In genomic region chr18:49747876-49748275, GRCh38 we compare ENCODE assay signal across 19 cellular contexts.
DNase-seq lines count a peak whose midpoint lies in the region; ATAC-seq, FAIRE-seq and TF ChIP-seq lines count a peak whose summit lies in the region.
"Had no signal": no experiment of that assay in that cellular context is flagged by ENCODE, and none has a peak within 500 bp of the region (broad histone marks: within the 10 kb centered on the region; RNA-seq: fewer than 3 reads in every experiment).

No MANE protein-coding gene starts in this region.

- H3K4me3 Mint-ChIP-seq in astrocyte (ENCODE audit: unreplicated experiment), result no peak overlapping the region
- H3K4me3 Mint-ChIP-seq: central memory CD8-positive, alpha-beta T cell had no signal

- no peak overlapping the region for H3K27ac ChIP-seq in Karpas-422 (ENCODE audit: low read length)
- H3K27ac ChIP-seq in astrocyte (ENCODE audit: low read depth, low read length), result no peak overlapping the region
- no peak overlapping the region for H3K27ac ChIP-seq in lung (ENCODE audit: low read depth in 1 of 2, low read length in 1 of 2)

- H3K4me1 Mint-ChIP-seq in astrocyte (ENCODE audit: low read depth, unreplicated experiment), result peaks cover 15% of the 10 kb centered on the region

- H3K9me2 ChIP-seq in Karpas-422 (replicated peaks; ENCODE audit: insufficient read depth, low read length), result no peaks in the 10 kb centered on the region

- H3K79me2 ChIP-seq in Karpas-422 (ENCODE audit: low read length) (no peaks in the 10 kb centered on the region), astrocyte (ENCODE audit: insufficient read depth, low read length) (no peaks in the 10 kb centered on the region)

- no peak for TF ChIP-seq CTCF in astrocyte (IDR thresholded peaks at IDR 0.05; ENCODE audit: insufficient read depth, low read depth, low read length)
- TF ChIP-seq CTCF in lung (IDR thresholded peaks at IDR 0.05; ENCODE audit: control extremely low read depth, extremely low read depth), result no peak

- peak; percentile 39 for FAIRE-seq in astrocyte (lab: Jason Lieb, UNC)
- FAIRE-seq in HTR-8/SVneo (lab: Jason Lieb, UNC), result no peak
- FAIRE-seq: keratinocyte had no signal

- H3K4me1 ChIP-seq in Karpas-422 (ENCODE audit: low read length) (no peaks in the 10 kb centered on the region), astrocyte (ENCODE audit: insufficient read depth, low read length) (no peaks in the 10 kb centered on the region), lung (ENCODE audit: control insufficient read depth in 2 of 2, insufficient read depth in 2 of 2, low read length in 2 of 2) (peaks cover 0 to 1% of the 10 kb centered on the region in 2 donors)

- no peaks in the 10 kb centered on the region for H4K20me1 ChIP-seq in Karpas-422 (ENCODE audit: insufficient read depth, low read depth, low read length)
- no peaks in the 10 kb centered on the region for H4K20me1 ChIP-seq in astrocyte (ENCODE audit: insufficient read depth, low read length)

- no peaks in the 10 kb centered on the region for H3K36me3 ChIP-seq in Karpas-422 (ENCODE audit: insufficient read depth, low read length)
- H3K36me3 ChIP-seq in astrocyte (ENCODE audit: insufficient read depth, low read length), result no peaks in the 10 kb centered on the region
- H3K36me3 ChIP-seq in lung (ENCODE audit: control insufficient read depth in 2 of 2, insufficient read depth in 2 of 2, low read length in 2 of 2), result no peaks in the 10 kb centered on the region

- no peak overlapping the region for H2AFZ ChIP-seq in Karpas-422 (ENCODE audit: low read length)
- no peak overlapping the region for H2AFZ ChIP-seq in astrocyte (ENCODE audit: low read depth, low read length)

- H3K4me2 ChIP-seq in Karpas-422 (ENCODE audit: low read depth, low read length, poor library complexity, severe bottlenecking) (no peak overlapping the region), astrocyte (ENCODE audit: low read length) (no peak overlapping the region)

- peak; percentile 84 for DNase-seq in DMS79 treated with DMSO at 0.1 percent for 48 hours (lab: John Stamatoyannopoulos, UW)
- DNase-seq in Karpas-422, result peak; percentile 56
- DNase-seq in astrocyte (ENCODE audit: low read depth), result peak; percentile 29
- DNase-seq in lung (ENCODE audit: low spot score), result no peak
- DNase-seq in HTR-8/SVneo (ENCODE audit: insufficient read length, low spot score), result no peak
- DNase-seq in KBM-7, result no peak
- DNase-seq: activated CD4-positive, alpha-beta T cell treated with anti-CD3 and anti-CD28 coated beads for 1 hour; activated effector memory CD4-positive, alpha-beta T cell treated with Interleukin-2 at 50 U/mL for 16 hours; effector CD8-positive, alpha-beta T cell; GF-D8; mucosa of descending colon; NCI-H1694; occipital lobe; stimulated activated CD4-positive, alpha-beta T cell treated with anti-CD3 and anti-CD28 coated beads, Interleukin-2, amount 100 ng/mL, for 48 hours; T1000 had no signal

- in situ Hi-C loops in KBM-7 (cut with MboI; ENCODE audit: low pct_unique_long_range_greater_than_20kb, low sequenced_read_pairs), result no loop called here

- no peak overlapping the region for H3K27ac Mint-ChIP-seq in astrocyte (ENCODE audit: unreplicated experiment)

- H3K27me3 ChIP-seq in Karpas-422 (ENCODE audit: low read length), result no peaks in the 10 kb centered on the region
- peaks cover 19% of the 10 kb centered on the region for H3K27me3 ChIP-seq in astrocyte (ENCODE audit: insufficient read depth, low read length)
- no peaks in the 10 kb centered on the region for H3K27me3 ChIP-seq in lung (ENCODE audit: control insufficient read depth, insufficient read depth)

- H3K9me3 ChIP-seq in Karpas-422 (ENCODE audit: low read length) (no peaks in the 10 kb centered on the region), astrocyte (ENCODE audit: insufficient read depth, low read depth, low read length) (no peaks in the 10 kb centered on the region), lung (ENCODE audit: control insufficient read depth in 2 of 2, insufficient read depth in 1 of 2, low read length in 1 of 2) (no peaks in the 10 kb centered on the region)
- H3K9me3 ChIP-seq: mucosa of descending colon had no signal

- peaks cover 2% of the 10 kb centered on the region for H3K36me3 Mint-ChIP-seq in astrocyte (ENCODE audit: low read depth, unreplicated experiment)

- H3K4me3 ChIP-seq in Karpas-422 (ENCODE audit: low read length) (no peak overlapping the region), astrocyte (ENCODE audit: insufficient read depth, low read depth, low read length) (no peak overlapping the region), lung (no peak overlapping the region)
- H3K4me3 ChIP-seq: mucosa of descending colon had no signal

- H3K27me3 Mint-ChIP-seq in astrocyte (ENCODE audit: low read depth, unreplicated experiment), result peaks cover 19% of the 10 kb centered on the region

- 50 to 71% methylated on average over 5 of the region's 5 CpGs for WGBS in lung, 2 donors

- peaks cover 3% of the 10 kb centered on the region for H3K9me3 Mint-ChIP-seq in astrocyte (ENCODE audit: unreplicated experiment)
- H3K9me3 Mint-ChIP-seq: central memory CD8-positive, alpha-beta T cell had no signal

- ATAC-seq in lung (ENCODE audit: insufficient read depth, low FRiP score) (peak; percentile 70), GM18498 (IDR thresholded peaks at IDR 0.05; ENCODE audit: unreplicated experiment) (no peak), HG03159 (IDR thresholded peaks at IDR 0.05; ENCODE audit: unreplicated experiment) (no peak)
- ATAC-seq: mucosa of descending colon had no signal

- H3K9ac ChIP-seq in Karpas-422 (ENCODE audit: low read length) (no peak overlapping the region), astrocyte (ENCODE audit: low read length) (no peak overlapping the region)

Comparison
In these comparisons a context has a peak if more than half of its experiments do, and no peak if none do; other contexts are left out.
1. DNase-seq: peak in DMS79 treated with DMSO at 0.1 percent for 48 hours (single experiment), Karpas-422 (single experiment) and astrocyte (single experiment); none in lung (single experiment), HTR-8/SVneo (single experiment) and KBM-7 (single experiment).